7 cellular contexts compared by ENCODE assay signal in the genomic region with DNA sequence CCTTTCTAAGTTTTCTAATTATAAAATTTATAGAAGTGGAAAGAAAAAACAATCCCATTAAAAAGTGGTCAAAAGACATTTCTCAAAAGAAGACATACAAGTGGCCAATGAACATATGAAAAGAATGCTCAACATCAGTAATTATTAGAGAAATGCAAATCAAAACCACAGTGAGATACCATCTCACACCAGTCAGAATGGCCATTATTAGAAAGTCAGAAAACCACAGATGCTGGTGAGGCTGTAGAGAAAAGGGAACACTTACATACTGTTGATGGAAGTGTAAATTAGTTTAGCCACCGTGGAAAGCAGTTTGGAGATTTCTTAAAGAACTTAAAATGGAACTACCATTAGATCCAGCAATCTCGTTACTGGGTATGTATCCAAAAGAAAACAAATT.
"Had no signal": no experiment of that assay in that cellular context is flagged by ENCODE, and none has a peak within 500 bp of the region (broad histone marks: within the 10 kb centered on the region; RNA-seq: fewer than 3 reads in every experiment).

No MANE protein-coding gene starts in this region.

- H3K4me3 ChIP-seq: GM23338, K562 had no signal

- H2AFZ ChIP-seq: GM23338 had no signal

- H3K27ac Mint-ChIP-seq: GM23338 had no signal

- H3K4me3 Mint-ChIP-seq: GM23338 had no signal

- DNase-seq: H7, HCEC 1CT, IMR-90, KG1 had no signal

- H3K4me2 ChIP-seq: GM23338 had no signal

- FAIRE-seq: HTR-8/SVneo, K562 had no signal

- ATAC-seq: GM23338, K562 had no signal
